Comparison of ENCODE assay signal across 15 cellular contexts in the genomic region with DNA sequence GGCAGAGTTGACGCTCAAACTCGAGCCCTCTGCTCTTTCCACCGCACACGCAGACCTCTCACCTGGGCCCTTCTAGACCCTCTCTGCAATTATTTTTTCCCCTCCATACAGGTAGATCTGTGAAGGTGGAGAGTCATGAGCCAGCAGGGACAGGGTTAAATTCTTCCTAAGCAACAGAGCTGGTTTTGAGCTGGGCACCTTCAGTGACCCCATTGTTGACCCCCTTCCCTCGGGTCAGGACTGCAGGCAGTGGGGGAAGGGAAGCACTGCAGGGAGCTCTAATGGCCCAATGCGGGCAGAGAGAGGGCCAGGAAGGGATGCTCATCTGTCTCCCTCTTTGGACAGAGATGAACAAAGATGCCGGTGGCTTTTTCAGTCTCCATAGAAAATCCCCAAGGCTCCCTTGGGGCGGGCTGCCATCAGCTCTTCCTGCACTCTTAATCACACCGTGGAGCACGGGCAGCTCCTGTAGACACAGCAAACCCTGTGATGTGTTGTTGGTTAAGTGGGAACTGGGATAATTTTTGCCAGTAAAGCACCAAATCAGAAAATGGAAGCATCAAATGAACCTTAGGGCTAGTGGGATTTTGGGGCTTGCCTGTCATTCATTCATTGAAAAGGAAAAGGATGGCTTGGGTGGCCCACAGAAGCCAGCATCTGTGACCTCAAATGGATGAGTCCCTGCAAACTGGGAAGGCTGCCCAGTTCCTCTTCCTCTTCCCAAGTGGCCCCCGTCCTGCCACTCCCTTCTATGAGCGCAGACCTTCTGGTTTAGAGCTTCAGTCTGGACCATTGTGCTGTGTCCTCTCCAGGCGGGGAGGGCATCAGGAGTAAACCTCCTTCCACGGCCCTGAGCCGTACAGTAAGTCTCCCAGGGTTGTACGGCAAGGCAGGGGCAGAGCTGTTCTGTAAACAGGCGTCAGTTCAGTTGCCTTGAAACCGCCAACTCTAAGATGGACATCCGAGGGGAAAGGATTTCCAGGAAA. TPM values are rescaled to one million over a fixed set of nuclear protein-coding genes. Genes with fewer than 3 reads are reported as not detected.
DNase-seq lines count a peak whose midpoint lies in the region; ATAC-seq and TF ChIP-seq lines count a peak whose summit lies in the region.
"Had no signal": no experiment of that assay in that cellular context is flagged by ENCODE, and none has a peak within 500 bp of the region (broad histone marks: within the 10 kb centered on the region; RNA-seq: fewer than 3 reads in every experiment).

No MANE protein-coding gene starts in this region.

- no peak overlapping the region for H3K4me2 ChIP-seq in mesenchymal stem cell (ENCODE audit: low read length, poor library complexity, severe bottlenecking)

- H3K36me3 Mint-ChIP-seq in glutamatergic neuron (ENCODE audit: unreplicated experiment) (no peaks in the 10 kb centered on the region), immature natural killer cell (no peaks in the 10 kb centered on the region)
- H3K36me3 Mint-ChIP-seq in activated naive CD4-positive, alpha-beta T cell treated with anti-CD3 and anti-CD28 coated beads, Interleukin-2, amount 10 ng/mL, durations not matched to agents 7 days and 5 days = no peaks in the 10 kb centered on the region

- H4K8ac ChIP-seq in mesenchymal stem cell (ENCODE audit: low read length) = peak overlapping the region; percentile 17

- no peak for TF ChIP-seq CTCF in right atrium auricular region (IDR thresholded peaks at IDR 0.05)
- TF ChIP-seq CTCF in glutamatergic neuron (IDR thresholded peaks at IDR 0.05; ENCODE audit: partially characterized antibody, unreplicated experiment) = no peak
- TF ChIP-seq CTCF in upper lobe of left lung (IDR thresholded peaks at IDR 0.05) = no peak

- H2AK5ac ChIP-seq in mesenchymal stem cell (ENCODE audit: low read length, severe bottlenecking) = no peak overlapping the region

- H3K9me3 ChIP-seq in right atrium auricular region (no peaks in the 10 kb centered on the region), mesenchymal stem cell (ENCODE audit: control insufficient read depth, low read length) (no peaks in the 10 kb centered on the region), upper lobe of left lung (no peaks in the 10 kb centered on the region)
- H3K9me3 ChIP-seq: ascending aorta, tibial artery had no signal

- H3K27me3 ChIP-seq in right atrium auricular region (no peaks in the 10 kb centered on the region), mesenchymal stem cell (ENCODE audit: control insufficient read depth in 1 of 2, insufficient read depth in 1 of 2, low read length in 2 of 2) (peaks cover 0 to 12% of the 10 kb centered on the region in 2 experiments), upper lobe of left lung (no peaks in the 10 kb centered on the region)
- H3K27me3 ChIP-seq: ascending aorta, tibial artery had no signal

- H3K79me1 ChIP-seq in mesenchymal stem cell (replicated peaks; ENCODE audit: low read length, poor library complexity, severe bottlenecking) = peaks cover 8% of the 10 kb centered on the region

- H3K27ac ChIP-seq in right atrium auricular region (peak overlapping the region in 1 of 2 donors; percentile 29), mesenchymal stem cell (ENCODE audit: low read length, poor library complexity, severe bottlenecking) (no peak overlapping the region), upper lobe of left lung (peak overlapping the region; percentile 28 to 92 (median 82))
- H3K27ac ChIP-seq: ascending aorta, tibial artery had no signal

- H2BK5ac ChIP-seq in mesenchymal stem cell (ENCODE audit: low read depth, low read length, poor library complexity, severe bottlenecking) = no peak overlapping the region

- WGBS in mesenchymal stem cell = 59% methylated on average over 15 of the region's 19 CpGs
- 55 to 61% methylated on average over 17 to 19 of the region's 19 CpGs for WGBS in upper lobe of left lung, 2 donors

- H2BK120ac ChIP-seq in mesenchymal stem cell (ENCODE audit: low read depth, low read length) = no peak overlapping the region

- H3K4me1 ChIP-seq in right atrium auricular region = peaks cover 0 to 36% of the 10 kb centered on the region in 2 donors
- peaks cover 5% of the 10 kb centered on the region for H3K4me1 ChIP-seq in mesenchymal stem cell (ENCODE audit: control insufficient read depth, insufficient read depth, low read depth, low read length)
- peaks cover 65 to 77% (median 69%) of the 10 kb centered on the region in 4 donors for H3K4me1 ChIP-seq in upper lobe of left lung

- H3K27ac Mint-ChIP-seq in glutamatergic neuron (ENCODE audit: unreplicated experiment) = peak overlapping the region; percentile 57
- peak overlapping the region in 1 of 6 donors; percentile 65 for H3K27ac Mint-ChIP-seq in immature natural killer cell
- no peak overlapping the region for H3K27ac Mint-ChIP-seq in activated naive CD4-positive, alpha-beta T cell treated with anti-CD3 and anti-CD28 coated beads, Interleukin-2, amount 10 ng/mL, durations not matched to agents 7 days and 5 days

- H3K9me3 Mint-ChIP-seq in glutamatergic neuron (ENCODE audit: unreplicated experiment) (peaks cover 2% of the 10 kb centered on the region), immature natural killer cell (no peaks in the 10 kb centered on the region)
- H3K9me3 Mint-ChIP-seq in activated naive CD4-positive, alpha-beta T cell treated with anti-CD3 and anti-CD28 coated beads, Interleukin-2, amount 10 ng/mL, durations not matched to agents 7 days and 5 days = no peaks in the 10 kb centered on the region

- H3K23ac ChIP-seq in mesenchymal stem cell (ENCODE audit: low read length in 2 of 2) = no peak overlapping the region

- H3K14ac ChIP-seq in mesenchymal stem cell (ENCODE audit: low read length in 2 of 2) = no peak overlapping the region

- intact Hi-C loops in Right ventricle myocardium inferior (cut with DNase I) = no loop called here

- TF ChIP-seq EP300 in upper lobe of left lung (IDR thresholded peaks at IDR 0.05) = peak in 1 of 4 donors; percentile 25

- CTCF ChIA-PET in activated naive CD4-positive, alpha-beta T cell treated with anti-CD3 and anti-CD28 coated beads, Interleukin-2, amount 10 ng/mL, durations not matched to agents 7 days and 5 days (lab: Charles Lee) = no interaction called here

- DNase-seq in Right ventricle myocardium inferior (ENCODE audit: missing footprints) = no peak
- no peak for DNase-seq in right atrium auricular region (ENCODE audit: low spot score)
- peak; percentile 47 for DNase-seq in glutamatergic neuron
- no peak for DNase-seq in mesenchymal stem cell
- DNase-seq in upper lobe of left lung = peak in 1 of 2 donors; percentile 62
- no peak for DNase-seq in activated effector memory CD4-positive, alpha-beta T cell treated with anti-CD3 and anti-CD28 coated beads, Interleukin-2, amount 50 U/mL, for 16 hours
- DNase-seq in immature natural killer cell = no peak
- DNase-seq in activated naive CD4-positive, alpha-beta T cell treated with anti-CD3 and anti-CD28 coated beads, Interleukin-2, amount 10 ng/mL, durations not matched to agents 7 days and 5 days = no peak
- DNase-seq: activated CD4-positive, alpha-beta T cell treated with anti-CD3 and anti-CD28 coated beads for 4 hours; activated T-cell treated with anti-CD3 and anti-CD28 coated beads, Interleukin-2, amount 50 U/mL, for 48 hours; effector memory CD4-positive, alpha-beta T cell; SW 1271; tibial artery had no signal

- no peak overlapping the region for H4K91ac ChIP-seq in mesenchymal stem cell (ENCODE audit: low read length)

- H3K36me3 ChIP-seq in right atrium auricular region (no peaks in the 10 kb centered on the region), mesenchymal stem cell (ENCODE audit: control insufficient read depth in 1 of 2, insufficient read depth in 2 of 2, low read depth in 1 of 2, low read length in 2 of 2) (no peaks in the 10 kb centered on the region), upper lobe of left lung (no peaks in the 10 kb centered on the region)
- H3K36me3 ChIP-seq: ascending aorta, tibial artery had no signal

- H3K18ac ChIP-seq in mesenchymal stem cell (ENCODE audit: low read depth in 1 of 2, low read length in 2 of 2) = peak overlapping the region in 1 of 2 experiments; percentile 72

- H2AFZ ChIP-seq in mesenchymal stem cell (ENCODE audit: low read depth, low read length) = no peak overlapping the region

- no peak overlapping the region for H2BK15ac ChIP-seq in mesenchymal stem cell (ENCODE audit: low read depth, poor library complexity, severe bottlenecking)

- no peak overlapping the region for H3K4ac ChIP-seq in mesenchymal stem cell (ENCODE audit: low read depth in 1 of 2, low read length in 2 of 2)

- H3K4me1 Mint-ChIP-seq in glutamatergic neuron (ENCODE audit: low read depth, unreplicated experiment) (peaks cover 23% of the 10 kb centered on the region), immature natural killer cell (peaks cover 19 to 41% of the 10 kb centered on the region in 2 donors)
- H3K4me1 Mint-ChIP-seq in activated naive CD4-positive, alpha-beta T cell treated with anti-CD3 and anti-CD28 coated beads, Interleukin-2, amount 10 ng/mL, durations not matched to agents 7 days and 5 days = no peaks in the 10 kb centered on the region

- H2BK12ac ChIP-seq in mesenchymal stem cell (ENCODE audit: low read length in 2 of 2) = no peak overlapping the region

- no peak for TF ChIP-seq POLR2A in upper lobe of left lung (IDR thresholded peaks at IDR 0.05)

- H3K27me3 Mint-ChIP-seq in glutamatergic neuron (ENCODE audit: unreplicated experiment) (peaks cover 4% of the 10 kb centered on the region), immature natural killer cell (ENCODE audit: low read depth in 3 of 3) (peaks cover 2 to 3% (median 3%) of the 10 kb centered on the region in 3 donors)
- H3K27me3 Mint-ChIP-seq in activated naive CD4-positive, alpha-beta T cell treated with anti-CD3 and anti-CD28 coated beads, Interleukin-2, amount 10 ng/mL, durations not matched to agents 7 days and 5 days = peaks cover 30% of the 10 kb centered on the region

- H3K4me3 Mint-ChIP-seq in glutamatergic neuron (ENCODE audit: unreplicated experiment) (peak overlapping the region; percentile 65), immature natural killer cell (no peak overlapping the region)
- no peak overlapping the region for H3K4me3 Mint-ChIP-seq in activated naive CD4-positive, alpha-beta T cell treated with anti-CD3 and anti-CD28 coated beads, Interleukin-2, amount 10 ng/mL, durations not matched to agents 7 days and 5 days

- no peak overlapping the region for H3K4me3 ChIP-seq in right atrium auricular region
- H3K4me3 ChIP-seq in mesenchymal stem cell (ENCODE audit: insufficient read depth in 1 of 2, low read depth in 1 of 2, low read length in 2 of 2) = no peak overlapping the region
- no peak overlapping the region for H3K4me3 ChIP-seq in upper lobe of left lung
- H3K4me3 ChIP-seq: ascending aorta, lung, tibial artery had no signal

- H3K9ac ChIP-seq in mesenchymal stem cell (ENCODE audit: low read length) = no peak overlapping the region

- ATAC-seq in Right ventricle myocardium inferior (peak; percentile 40), upper lobe of left lung (ENCODE audit: low FRiP score in 2 of 2) (peak; percentile 20 to 50)

RNA-seq across cellular contexts. Expression of gene SOX13, which starts 21.6 kb away (rescaled TPM):
- 12.1 TPM for total RNA-seq in Right ventricle myocardium inferior
- 1 to 10 TPM; 7.9 to 8.6 TPM for total RNA-seq in right atrium auricular region
- total RNA-seq in glutamatergic neuron (ENCODE audit: unreplicated experiment) = 2.2 TPM
- polyA plus RNA-seq in mesenchymal stem cell (2013, experiment 1 of 2) = 5.9 TPM
- 5.8 TPM for polyA plus RNA-seq in mesenchymal stem cell (2013, experiment 2 of 2)
- total RNA-seq in upper lobe of left lung = 10 to 100 TPM; 33.8 to 76.5 (median 63.9) TPM
- 1 to 10 TPM in 2 of 3 donors, under 1 TPM in 1; 0.54 to 6.6 (median 2.2) TPM for polyA plus RNA-seq in immature natural killer cell

RNA-seq across cellular contexts. Expression of gene ETNK2, which starts 57.3 kb away (rescaled TPM):
- total RNA-seq in Right ventricle myocardium inferior (5.3 TPM), right atrium auricular region (10 to 100 TPM in 1 of 2 donors, 1 to 10 TPM in 1; 5.6 to 17.5 TPM), glutamatergic neuron (ENCODE audit: unreplicated experiment) (5.0 TPM), upper lobe of left lung (1 to 10 TPM in 5 of 6 donors, not detected in 1; 3.2 to 8.9 (median 6.0) TPM)
- polyA plus RNA-seq in mesenchymal stem cell (2013, experiment 1 of 2) = 5.0 TPM
- 4.8 TPM for polyA plus RNA-seq in mesenchymal stem cell (2013, experiment 2 of 2)
- 1 to 10 TPM; 1.4 to 4.8 (median 3.7) TPM for polyA plus RNA-seq in immature natural killer cell
